Comparison of ENCODE assay signal across 8 cellular contexts in genomic region chr12:122399254-122399591, GRCh38. TPM values are rescaled to one million over a fixed set of nuclear protein-coding genes. Genes with fewer than 3 reads are reported as not detected.
DNase-seq lines count a peak whose midpoint lies in the region; ATAC-seq and TF ChIP-seq lines count a peak whose summit lies in the region.
"Had no signal": no experiment of that assay in that cellular context is flagged by ENCODE, and none has a peak within 500 bp of the region (broad histone marks: within the 10 kb centered on the region; RNA-seq: fewer than 3 reads in every experiment).

No MANE protein-coding gene starts in this region.

- no peak overlapping the region for H3K4me3 Mint-ChIP-seq in activated T-helper 1 cell treated with anti-CD3 and anti-CD28 coated beads, Interleukin-12 subunit alpha, Interleukin-12 subunit beta, Interleukin-2, Interleukin-4 antibody, amounts not matched to agents 30 ng/mL and 10 ng/mL and 1 ng/mL, durations not matched to agents 14 hours and 24 hours and 36 hours
- peak overlapping the region in 1 of 5 donors; percentile 64 for H3K4me3 Mint-ChIP-seq in immature natural killer cell

- H3K27ac ChIP-seq in IMR-90 (ENCODE audit: insufficient read depth, low read length), result peak overlapping the region; percentile 94
- H3K27ac ChIP-seq in stomach, result peak overlapping the region; percentile 83 to 94 (median 92)

- dilution Hi-C loops in IMR-90 (cut with HindIII; ENCODE audit: low sequenced_read_pairs, unreplicated experiment), result no loop called here

- in situ Hi-C loops in IMR-90 (cut with MboI; ENCODE audit: low sequenced_read_pairs), result no loop called here

- H3K4me2 ChIP-seq in IMR-90 (ENCODE audit: low read depth, low read length), result peak overlapping the region; percentile 92

- TF ChIP-seq POLR2A in IMR-90 (IDR thresholded peaks at IDR 0.05; ENCODE audit: low read depth, low read length) (no peak), stomach (IDR thresholded peaks at IDR 0.05) (no peak)

- H3K27me3 Mint-ChIP-seq in activated T-helper 1 cell treated with anti-CD3 and anti-CD28 coated beads, Interleukin-12 subunit alpha, Interleukin-12 subunit beta, Interleukin-2, Interleukin-4 antibody, amounts not matched to agents 30 ng/mL and 10 ng/mL and 1 ng/mL, durations not matched to agents 14 hours and 24 hours and 36 hours (ENCODE audit: insufficient read depth), result no peaks in the 10 kb centered on the region
- peaks cover 0 to 1% (median 0%) of the 10 kb centered on the region in 3 donors for H3K27me3 Mint-ChIP-seq in immature natural killer cell (ENCODE audit: low read depth in 3 of 3)
- H3K27me3 Mint-ChIP-seq: memory B cell had no signal

- peak overlapping the region; percentile 70 for H3K23ac ChIP-seq in IMR-90 (ENCODE audit: low read depth, low read length)

- peaks cover 18% of the 10 kb centered on the region; the same call in 1 of the 2 replicates for H3K9me1 ChIP-seq in IMR-90 (ENCODE audit: insufficient read depth, low read length)

- peak overlapping the region; percentile 96 for H2BK5ac ChIP-seq in IMR-90 (ENCODE audit: low read depth, low read length, poor library complexity, severe bottlenecking)

- peak overlapping the region; percentile 12; the same call in 1 of the 2 replicates for H3K4me3 ChIP-seq in IMR-90 (ENCODE audit: insufficient read depth, low read depth, low read length)
- peak overlapping the region in 1 of 4 donors; percentile 3 for H3K4me3 ChIP-seq in stomach

- H2BK20ac ChIP-seq in IMR-90 (ENCODE audit: low read depth, low read length), result peak overlapping the region; percentile 80

- peaks cover 28% of the 10 kb centered on the region for H3K36me3 Mint-ChIP-seq in activated T-helper 1 cell treated with anti-CD3 and anti-CD28 coated beads, Interleukin-12 subunit alpha, Interleukin-12 subunit beta, Interleukin-2, Interleukin-4 antibody, amounts not matched to agents 30 ng/mL and 10 ng/mL and 1 ng/mL, durations not matched to agents 14 hours and 24 hours and 36 hours (ENCODE audit: low read depth)
- peaks cover 0 to 3% (median 3%) of the 10 kb centered on the region in 3 donors for H3K36me3 Mint-ChIP-seq in immature natural killer cell

- CTCF ChIA-PET in IMR-90 (lab: Yijun Ruan, JAX), result interaction anchor here (1.0 to 2.9 kb wide), 8 partner anchors 19 to 90 kb away, joined by 4 to 37 read pairs (median 4); partner anchors contain the start of gene CLIP1

- H2BK15ac ChIP-seq in IMR-90 (ENCODE audit: low read depth, low read length), result peak overlapping the region; percentile 56

- DNase-seq in IMR-90 (peak; percentile 17), immature natural killer cell (no peak), stomach (no peak), HuH-7 (ENCODE audit: low spot score) (no peak), NK-92 (lab: John Stamatoyannopoulos, UW; ENCODE audit: unreplicated experiment) (no peak)
- no peak for DNase-seq in activated T-helper 1 cell treated with anti-CD3 and anti-CD28 coated beads, Interleukin-12 subunit alpha, Interleukin-12 subunit beta, Interleukin-2, Interleukin-4 antibody, amounts not matched to agents 30 ng/mL and 10 ng/mL and 1 ng/mL, durations not matched to agents 14 hours and 24 hours and 36 hours (ENCODE audit: low spot score)

- H3K27me3 ChIP-seq in IMR-90 (ENCODE audit: control insufficient read depth, insufficient read depth, low read length), result no peaks in the 10 kb centered on the region
- no peaks in the 10 kb centered on the region for H3K27me3 ChIP-seq in stomach

- H2AK5ac ChIP-seq in IMR-90 (ENCODE audit: low read depth, low read length), result peak overlapping the region; percentile 66

- peak overlapping the region; percentile 67 to 78 for H4K8ac ChIP-seq in IMR-90 (ENCODE audit: low read depth in 2 of 2, low read length in 2 of 2)

- H3K27ac Mint-ChIP-seq in activated T-helper 1 cell treated with anti-CD3 and anti-CD28 coated beads, Interleukin-12 subunit alpha, Interleukin-12 subunit beta, Interleukin-2, Interleukin-4 antibody, amounts not matched to agents 30 ng/mL and 10 ng/mL and 1 ng/mL, durations not matched to agents 14 hours and 24 hours and 36 hours, result peak overlapping the region; percentile 66
- H3K27ac Mint-ChIP-seq in immature natural killer cell, result peak overlapping the region in 4 of 6 donors; percentile 41 to 67 (median 60)
- H3K27ac Mint-ChIP-seq: memory B cell had no signal

- no peak for TF ChIP-seq RAD21 in IMR-90 (IDR thresholded peaks at IDR 0.05; ENCODE audit: low read length)

- TF ChIP-seq CTCF in IMR-90 (conservative IDR thresholded peaks at IDR 0.05; ENCODE audit: low read depth, low read length) (no peak), stomach (IDR thresholded peaks at IDR 0.05) (no peak)

- no peak for TF ChIP-seq EP300 in stomach (IDR thresholded peaks at IDR 0.05)

- no peaks in the 10 kb centered on the region; the same call in 1 of the 2 replicates for H4K20me1 ChIP-seq in IMR-90 (ENCODE audit: insufficient read depth, low read length)

- peaks cover 6% of the 10 kb centered on the region for H3K36me3 ChIP-seq in IMR-90 (ENCODE audit: control insufficient read depth, insufficient read depth, low read length)
- H3K36me3 ChIP-seq in stomach, result peaks cover 0 to 11% (median 0%) of the 10 kb centered on the region in 4 donors

- peak overlapping the region; percentile 95 for H2AK9ac ChIP-seq in IMR-90 (replicated peaks; ENCODE audit: low read depth, low read length, poor library complexity)

- H3K9me3 ChIP-seq in IMR-90 (ENCODE audit: control insufficient read depth, insufficient read depth, low read length) (no peaks in the 10 kb centered on the region), stomach (no peaks in the 10 kb centered on the region)

- H3K4ac ChIP-seq in IMR-90 (ENCODE audit: low read depth, low read length), result peak overlapping the region; percentile 78

- peak overlapping the region; percentile 87 for H4K91ac ChIP-seq in IMR-90 (ENCODE audit: insufficient read depth, low read depth, low read length)

- peak overlapping the region; percentile 74 for H2BK120ac ChIP-seq in IMR-90 (ENCODE audit: low read depth, low read length)

- intact Hi-C loops in IMR-90 (cut with micrococcal nuclease) (loop anchor here (1.0 to 10.0 kb wide), 3 partner anchors 72 to 356 kb away; partner anchors contain the start of genes DENR, KNTC1 and RSRC2), stomach (cut with DNase I; ENCODE audit: low total_unique reads) (loop anchor here (5.0 kb wide), 1 partner anchor 73 kb away; no protein-coding TSS in a partner anchor)
- intact Hi-C loops in activated T-helper 1 cell treated with anti-CD3 and anti-CD28 coated beads, Interleukin-12 subunit alpha, Interleukin-12 subunit beta, Interleukin-2, Interleukin-4 antibody, amounts not matched to agents 30 ng/mL and 10 ng/mL and 1 ng/mL, durations not matched to agents 14 hours and 24 hours and 36 hours (cut with micrococcal nuclease), result loop anchor here (1.0 kb wide), 5 partner anchors 22 to 353 kb away; partner anchors contain the start of gene DENR

- H3K79me1 ChIP-seq in IMR-90 (ENCODE audit: low read depth in 1 of 2, low read length in 2 of 2), result peaks cover 19 to 74% of the 10 kb centered on the region in 2 experiments

- H3K9me3 Mint-ChIP-seq in activated T-helper 1 cell treated with anti-CD3 and anti-CD28 coated beads, Interleukin-12 subunit alpha, Interleukin-12 subunit beta, Interleukin-2, Interleukin-4 antibody, amounts not matched to agents 30 ng/mL and 10 ng/mL and 1 ng/mL, durations not matched to agents 14 hours and 24 hours and 36 hours, result no peaks in the 10 kb centered on the region
- no peaks in the 10 kb centered on the region for H3K9me3 Mint-ChIP-seq in immature natural killer cell
- H3K9me3 Mint-ChIP-seq: memory B cell had no signal

- H3K4me1 ChIP-seq in IMR-90 (ENCODE audit: control insufficient read depth, insufficient read depth, low read length) (peaks cover 8% of the 10 kb centered on the region), stomach (peaks cover 15 to 63% (median 40%) of the 10 kb centered on the region in 4 donors)

- no TSS peak for BruUV-seq in IMR-90 (replicated peaks; lab: Mats Ljungman, UMichigan)

- H2AFZ ChIP-seq in IMR-90 (replicated peaks; ENCODE audit: low read length, poor library complexity), result no peak overlapping the region

- peaks cover 31% of the 10 kb centered on the region for H3K4me1 Mint-ChIP-seq in activated T-helper 1 cell treated with anti-CD3 and anti-CD28 coated beads, Interleukin-12 subunit alpha, Interleukin-12 subunit beta, Interleukin-2, Interleukin-4 antibody, amounts not matched to agents 30 ng/mL and 10 ng/mL and 1 ng/mL, durations not matched to agents 14 hours and 24 hours and 36 hours (ENCODE audit: low read depth)
- H3K4me1 Mint-ChIP-seq in immature natural killer cell, result peaks cover 16 to 31% of the 10 kb centered on the region in 2 donors

- peak overlapping the region; percentile 84 for H3K9ac ChIP-seq in IMR-90 (ENCODE audit: low read depth, low read length)

- H3K56ac ChIP-seq in IMR-90 (ENCODE audit: extremely low read depth, insufficient read depth, low read length), result peak overlapping the region; percentile 48

- POLR2A ChIA-PET in IMR-90 (lab: Charles Lee; ENCODE audit: unreplicated experiment), result interaction anchor here (0.7 to 1.7 kb wide), 4 partner anchors 23 to 123 kb away, joined by 3 to 6 read pairs (median 4); partner anchors contain the start of genes CLIP1 and ZCCHC8

- no peak for ATAC-seq in IMR-90 (ENCODE audit: low read depth)
- ATAC-seq in HG03196 (IDR thresholded peaks at IDR 0.05; ENCODE audit: unreplicated experiment), result no peak

- no CpG with 5 or more reads among the region's 2 CpGs for WGBS in IMR-90 (ENCODE audit: extremely low coverage in 2 of 2, insufficient read length in 1 of 2), 2 experiments
- WGBS in stomach, 5 donors, result 14 to 26% (median 18%) methylated on average over 2 of the region's 2 CpGs

- peak overlapping the region; percentile 86 for H3K14ac ChIP-seq in IMR-90 (replicated peaks; ENCODE audit: low read depth, low read length)

- peak overlapping the region; percentile 96 for H4K5ac ChIP-seq in IMR-90 (ENCODE audit: low read depth, low read length)

- H3K18ac ChIP-seq in IMR-90 (ENCODE audit: low read depth, low read length), result peak overlapping the region; percentile 92

TF ChIP-seq in IMR-90, 13 proteins besides CTCF, POLR2A, EP300 and RAD21 (continues in another document):
- TF ChIP-seq NFE2L2 (IDR thresholded peaks at IDR 0.05; ENCODE audit: low read depth, low read length), result no peak
- TF ChIP-seq CEBPB (IDR thresholded peaks at IDR 0.05; ENCODE audit: low read depth, low read length), result no peak
- no peak for TF ChIP-seq MXI1 (IDR thresholded peaks at IDR 0.05; ENCODE audit: borderline replicate concordance, low read depth, low read length)

RNA-seq across cellular contexts. Expression of gene CLIP1, which starts 23.2 kb away (rescaled TPM):
- total RNA-seq in IMR-90 (2012; rRNA removed), result 54.8 and 58.9 TPM in 2 replicates
- polyA plus RNA-seq in IMR-90 (2012; rRNA removed), result 35.6 and 38.0 TPM in 2 replicates
- 14.5 and 24.5 TPM in 2 replicates for polyA plus RNA-seq in IMR-90 (2012; cell fraction: cytosol; rRNA removed)
- polyA plus RNA-seq in IMR-90 (2012; cell fraction: nucleus; rRNA removed; ENCODE audit: low replicate concordance), result 33.5 and 72.7 TPM in 2 replicates
- total RNA-seq in activated T-helper 1 cell treated with anti-CD3 and anti-CD28 coated beads, Interleukin-12 subunit alpha, Interleukin-12 subunit beta, Interleukin-2, Interleukin-4 antibody, amounts not matched to agents 30 ng/mL and 10 ng/mL and 1 ng/mL, durations not matched to agents 14 hours and 24 hours and 36 hours, result 64.1 and 71.9 TPM in 2 replicates
- polyA plus RNA-seq in immature natural killer cell, result 10 to 100 TPM in 1 of 3 donors, 1 to 10 TPM in 2; 1.4 to 30.6 (median 9.5) TPM
- total RNA-seq in stomach, result 100 to 1,000 TPM in 1 of 5 donors, 10 to 100 TPM in 4; 66.6 to 133 (median 87.5) TPM
- polyA plus RNA-seq in stomach, result 10 to 100 TPM; 16.0 to 16.7 (median 16.2) TPM
